ENCODE assay signal across 12 cellular contexts in genomic region chr4:68816410-68817265, GRCh38. TPM values are rescaled to one million over a fixed set of nuclear protein-coding genes. Genes with fewer than 3 reads are reported as not detected.
"Had no signal": no experiment of that assay in that cellular context is flagged by ENCODE, and none has a peak within 500 bp of the region (broad histone marks: within the 10 kb centered on the region; RNA-seq: fewer than 3 reads in every experiment).

No MANE protein-coding gene starts in this region.

RNA-seq across cellular contexts. Expression of gene UGT2B10, which starts 0.8 kb away (rescaled TPM):
- total RNA-seq: activated CD4-positive, alpha-beta T cell treated with anti-CD3 and anti-CD28 coated beads for 36 hours; activated CD4-positive, alpha-beta T cell treated with anti-CD3 and anti-CD28 coated beads, Interleukin-2, amount 10 ng/mL, durations not matched to agents 7 days and 5 days; activated CD8-positive, alpha-beta T cell treated with anti-CD3 and anti-CD28 coated beads, Interleukin-2, amount 10 ng/mL, durations not matched to agents 7 days and 5 days; activated naive CD8-positive, alpha-beta T cell treated with anti-CD3 and anti-CD28 coated beads, Interleukin-2, amount 10 ng/mL, durations not matched to agents 7 days and 5 days; activated T-helper 2 cell treated with anti-CD3 and anti-CD28 coated beads, Interferon-gamma antibody, Interleukin-2, Interleukin-4, amounts not matched to agents 10 μg/mL and 5 μg/mL and 100 μg/mL, durations not matched to agents 14 hours and 24 hours and 36 hours; ascending aorta; cardiac muscle cell; RPMI7951; SJCRH30; T-helper 1 cell treated with Interleukin-12 subunit alpha and Interleukin-12 subunit beta and Interleukin-4 antibody, amounts not matched to agents 30 ng/mL and 1 ng/mL, for 36 hours; T-helper 2 cell treated with Interferon-gamma antibody and Interleukin-4, amounts not matched to agents 100 ng/mL and 5 ng/mL, for 36 hours had no signal
- polyA plus RNA-seq: adipose tissue, cardiac muscle cell had no signal
